Comparison of ENCODE assay signal across 20 cellular contexts in genomic region chr6:20331042-20331441, GRCh38.
DNase-seq lines count a peak whose midpoint lies in the region; ATAC-seq, FAIRE-seq and TF ChIP-seq lines count a peak whose summit lies in the region.
"Had no signal": no experiment of that assay in that cellular context is flagged by ENCODE, and none has a peak within 500 bp of the region (broad histone marks: within the 10 kb centered on the region; RNA-seq: fewer than 3 reads in every experiment).

No MANE protein-coding gene starts in this region.

- H3K27me3 ChIP-seq in HepG2 (ENCODE audit: control insufficient read depth in 1 of 2, insufficient read depth in 2 of 2, low read length in 2 of 2) (peaks cover 0 to 13% of the 10 kb centered on the region in 2 experiments; a peak in 1 of 5 replicates), right lobe of liver (no peaks in the 10 kb centered on the region), K562 (ENCODE audit: control insufficient read depth in 2 of 2, insufficient read depth in 2 of 2, low read length in 2 of 2) (no peaks in the 10 kb centered on the region)
- H3K27me3 ChIP-seq: BLaER1 treated with 17β-estradiol and CSF1 and Interleukin-3, amounts not matched to agents 10 nM and 100 nM had no signal

- intact Hi-C loops in HepG2 (cut with micrococcal nuclease; ENCODE audit: unreplicated experiment) = no loop called here
- intact Hi-C loops in right lobe of liver (cut with DNase I) = no loop called here
- intact Hi-C loops in K562 (cut with micrococcal nuclease) = no loop called here

- H3K4me2 ChIP-seq in HepG2 (ENCODE audit: low read depth, low read length) = no peak overlapping the region
- no peak overlapping the region for H3K4me2 ChIP-seq in K562 (ENCODE audit: insufficient read depth, low read length)
- H3K4me2 ChIP-seq: A549; BLaER1 treated with 17β-estradiol and CSF1 and Interleukin-3, amounts not matched to agents 10 nM and 100 nM had no signal

- DNase-seq in HepG2 (ENCODE audit: low spot score) (no peak), right lobe of liver (no peak), K562 (ENCODE audit: extremely low read depth in 1 of 4, low spot score in 3 of 4) (no peak)
- DNase-seq: AML-193; Caco-2; Calu3; CD4-positive, alpha-beta T cell; CD8-positive, alpha-beta T cell; DMS79 treated with DMSO at 0.1 percent for 48 hours; GF-D8 had no signal

- no peaks in the 10 kb centered on the region for H3K36me3 ChIP-seq in HepG2 (replicated peaks in 1 of 2; ENCODE audit: control insufficient read depth in 1 of 2, insufficient read depth in 2 of 2, low read length in 2 of 2)
- H3K36me3 ChIP-seq in right lobe of liver = no peaks in the 10 kb centered on the region
- H3K36me3 ChIP-seq in K562 (ENCODE audit: control insufficient read depth, insufficient read depth, low read length) = no peaks in the 10 kb centered on the region
- H3K36me3 ChIP-seq: BLaER1 treated with 17β-estradiol and CSF1 and Interleukin-3, amounts not matched to agents 10 nM and 100 nM had no signal

- TF ChIP-seq EP300 in HepG2 (IDR thresholded peaks at IDR 0.05; ENCODE audit: low read depth in 2 of 2, low read length in 2 of 2) (no peak), HepG2 (CRISPR knock-in tag; IDR thresholded peaks at IDR 0.05; ENCODE audit: borderline replicate concordance) (no peak), K562 (IDR thresholded peaks at IDR 0.05; ENCODE audit: low read length) (no peak)

- H3K27ac ChIP-seq in HepG2 (ENCODE audit: extremely low read length, insufficient read depth, low read length) = no peak overlapping the region
- no peak overlapping the region for H3K27ac ChIP-seq in right lobe of liver
- no peak overlapping the region for H3K27ac ChIP-seq in K562 (ENCODE audit: extremely low read depth, low read depth, low read length)
- H3K27ac ChIP-seq: 22Rv1; A549; BLaER1 treated with 17β-estradiol and CSF1 and Interleukin-3, amounts not matched to agents 10 nM and 100 nM; C4-2B had no signal

- FAIRE-seq in HepG2 (lab: Jason Lieb, UNC) (no peak), K562 (lab: Jason Lieb, UNC) (no peak)
- FAIRE-seq: A549, D721Med, G401.6, GM12891, GM19239 had no signal

- TF ChIP-seq CTCF in HepG2 (CRISPR knock-in tag; IDR thresholded peaks at IDR 0.05) (no peak), right lobe of liver (IDR thresholded peaks at IDR 0.05) (no peak), K562 (IDR thresholded peaks at IDR 0.05 in 2 of 3, conservative IDR thresholded peaks at IDR 0.05 in 1 of 3; ENCODE audit: insufficient read depth in 2 of 3, low read depth in 1 of 3, low read length in 3 of 3) (no peak)

- ATAC-seq in HepG2 (no peak), right lobe of liver (no peak), K562 (no peak), SK-N-SH treated with all-trans-retinoic acid at 6 μM for 48 hours (no peak), GM21723 (IDR thresholded peaks at IDR 0.05; ENCODE audit: unreplicated experiment) (no peak)
- ATAC-seq: A549; CD8-positive, alpha-beta T cell had no signal

- TF ChIP-seq RAD21 in HepG2 (CRISPR knock-in tag; IDR thresholded peaks at IDR 0.05) (no peak), K562 (CRISPR knock-in tag; conservative IDR thresholded peaks at IDR 0.05 in 1 of 2, IDR thresholded peaks at IDR 0.05 in 1 of 2) (no peak)

- in situ Hi-C loops in HepG2 (cut with HindIII; ENCODE audit: extremely low pct_ligation_motif_present, low pct_unique_long_range_greater_than_20kb) = no loop called here
- in situ Hi-C loops in K562 (cut with MboI) = no loop called here

- H3K4me3 ChIP-seq in HepG2 (replicated peaks in 1 of 3; ENCODE audit: insufficient read depth in 1 of 3, low read depth in 2 of 3, low read length in 3 of 3) (no peak overlapping the region), right lobe of liver (no peak overlapping the region), K562 (no peak overlapping the region)
- H3K4me3 ChIP-seq: A549; BLaER1 treated with 17β-estradiol and CSF1 and Interleukin-3, amounts not matched to agents 10 nM and 100 nM had no signal

- no peak overlapping the region for H3K9ac ChIP-seq in HepG2 (ENCODE audit: insufficient read depth, low read depth, low read length)
- no peak overlapping the region for H3K9ac ChIP-seq in K562 (ENCODE audit: insufficient read depth in 1 of 2, low read depth in 2 of 2, low read length in 2 of 2)
- H3K9ac ChIP-seq: BLaER1 treated with 17β-estradiol and CSF1 and Interleukin-3, amounts not matched to agents 10 nM and 100 nM had no signal

- H3K79me2 ChIP-seq in HepG2 (ENCODE audit: insufficient read depth, low read length) (no peaks in the 10 kb centered on the region), K562 (ENCODE audit: control insufficient read depth, insufficient read depth, low read length) (no peaks in the 10 kb centered on the region)

- TF ChIP-seq POLR2A in HepG2 (IDR thresholded peaks at IDR 0.05; ENCODE audit: insufficient read depth in 1 of 2, low read depth in 2 of 2, low read length in 2 of 2) (no peak), right lobe of liver (IDR thresholded peaks at IDR 0.05) (no peak), K562 (conservative IDR thresholded peaks at IDR 0.05) (no peak)

- H3K9me3 ChIP-seq in HepG2 (ENCODE audit: low read length) = no peaks in the 10 kb centered on the region
- H3K9me3 ChIP-seq in right lobe of liver = no peaks in the 10 kb centered on the region
- peaks cover 5% of the 10 kb centered on the region; the same call in 1 of the 2 replicates for H3K9me3 ChIP-seq in K562 (replicated peaks; ENCODE audit: control insufficient read depth, insufficient read depth, low read depth, low read length)
- H3K9me3 ChIP-seq: A549; BLaER1 treated with 17β-estradiol and CSF1 and Interleukin-3, amounts not matched to agents 10 nM and 100 nM; Caco-2 had no signal

- CTCF ChIA-PET in HepG2 (lab: Yijun Ruan, JAX; ENCODE audit: low intra/inter-chr PET ratio, low total read pairs) = no interaction called here
- CTCF ChIA-PET in K562 (lab: Yijun Ruan, JAX; ENCODE audit: low intra/inter-chr PET ratio) = no interaction called here

- POLR2A ChIA-PET in HepG2 (lab: Yijun Ruan, JAX) (no interaction called here), K562 (lab: Yijun Ruan, JAX) (interaction anchor here (0.9 kb wide), 1 partner anchor 14 kb away, joined by 3 read pairs; no protein-coding TSS in a partner anchor)

- H4K20me1 ChIP-seq in HepG2 (ENCODE audit: insufficient read depth, low read length) (no peaks in the 10 kb centered on the region), K562 (replicated peaks; ENCODE audit: control insufficient read depth, insufficient read depth, low read length) (no peaks in the 10 kb centered on the region)
- H4K20me1 ChIP-seq: BLaER1 treated with 17β-estradiol and CSF1 and Interleukin-3, amounts not matched to agents 10 nM and 100 nM had no signal

- 0% methylated on average over 3 of the region's 3 CpGs for WGBS in HepG2 (ENCODE audit: low lambda C conversion rate)
- WGBS in right lobe of liver (ENCODE audit: insufficient coverage, low coverage, low lambda C conversion rate, missing lambda C conversion rate) = 30% methylated on average over 3 of the region's 3 CpGs
- WGBS in K562 (ENCODE audit: insufficient coverage, low coverage, missing lambda C conversion rate) = 20% methylated on average over 3 of the region's 3 CpGs

- H2AFZ ChIP-seq in HepG2 (ENCODE audit: low read length) (no peak overlapping the region), K562 (ENCODE audit: low read depth, low read length) (no peak overlapping the region)

- H3K4me1 ChIP-seq in HepG2 (ENCODE audit: insufficient read depth, low read length) = no peaks in the 10 kb centered on the region
- no peaks in the 10 kb centered on the region for H3K4me1 ChIP-seq in right lobe of liver
- H3K4me1 ChIP-seq in K562 (replicated peaks in 1 of 2; ENCODE audit: control insufficient read depth in 2 of 2, insufficient read depth in 2 of 2, low read length in 2 of 2) = peaks cover 0 to 11% of the 10 kb centered on the region in 2 experiments; a peak in 4 of 5 replicates
- H3K4me1 ChIP-seq: A549, Caco-2 had no signal

- BruUV-seq in HepG2 (replicated peaks; lab: Mats Ljungman, UMichigan) (no TSS peak), K562 (replicated peaks; lab: Mats Ljungman, UMichigan) (no TSS peak)

- no peaks in the 10 kb centered on the region for H3K9me1 ChIP-seq in K562 (ENCODE audit: control insufficient read depth, insufficient read depth, low read length)

TF ChIP-seq in HepG2, 621 proteins besides CTCF, POLR2A, EP300 and RAD21 (continues in another document):
- TF ChIP-seq ZNF614 (CRISPR knock-in tag; IDR thresholded peaks at IDR 0.05; ENCODE audit: borderline replicate concordance) = no peak
- no peak for TF ChIP-seq PRPF4 (IDR thresholded peaks at IDR 0.05; ENCODE audit: low read depth, low read length, poor library complexity, severe bottlenecking)
- TF ChIP-seq ZNF615 (CRISPR knock-in tag; IDR thresholded peaks at IDR 0.05; ENCODE audit: borderline replicate concordance) = no peak
- no peak for TF ChIP-seq CBFB (CRISPR knock-in tag; IDR thresholded peaks at IDR 0.05)

TF ChIP-seq in K562, 482 proteins besides CTCF, POLR2A, EP300 and RAD21 (continues in another document):
- TF ChIP-seq HCFC1 (IDR thresholded peaks at IDR 0.05; ENCODE audit: low read depth, low read length) (peak; percentile 20; the same call in 1 of the 2 replicates), MTA1 (IDR thresholded peaks at IDR 0.05; ENCODE audit: borderline replicate concordance) (no peak), EP400 (IDR thresholded peaks at IDR 0.05) (no peak), TRIM28 (IDR thresholded peaks at IDR 0.05) (no peak)

TF ChIP-seq in SK-N-SH treated with all-trans-retinoic acid at 6 μM for 48 hours, 23 proteins besides CTCF, POLR2A, EP300 and RAD21 (continues in another document):
- no peak for TF ChIP-seq OSR1 (CRISPR knock-in tag; IDR thresholded peaks at IDR 0.05)
- no peak for TF ChIP-seq ESRRG (CRISPR knock-in tag; IDR thresholded peaks at IDR 0.05)
- no peak for TF ChIP-seq SNAI2 (CRISPR knock-in tag; IDR thresholded peaks at IDR 0.05)
- no peak for TF ChIP-seq CSDC2 (CRISPR knock-in tag; IDR thresholded peaks at IDR 0.05)
- TF ChIP-seq POU6F1 (CRISPR knock-in tag; IDR thresholded peaks at IDR 0.05; ENCODE audit: borderline replicate concordance, low read depth) = no peak
- no peak for TF ChIP-seq GLIS3 (CRISPR knock-in tag; IDR thresholded peaks at IDR 0.05)
- no peak for TF ChIP-seq ARNTL (CRISPR knock-in tag; IDR thresholded peaks at IDR 0.05; ENCODE audit: borderline replicate concordance, low read depth)
- TF ChIP-seq ZNF565 (CRISPR knock-in tag; conservative IDR thresholded peaks at IDR 0.05; ENCODE audit: low read depth) = no peak
- no peak for TF ChIP-seq ZNF70 (CRISPR knock-in tag; IDR thresholded peaks at IDR 0.05)

Comparison
In these comparisons a context has a peak if more than half of its experiments do, and no peak if none do; other contexts are left out.
1. Of the 241 proteins assayed by ChIP-seq in both HepG2 and K562: peak only in HepG2: none; only in K562: HCFC1; in both: none; in neither: 239; mixed calls (peak in some experiments, not most) for 1.